ENCODE assay signal across 30 cellular contexts in genomic region chr20:10741060-10741459, GRCh38.
DNase-seq lines count a peak whose midpoint lies in the region; ATAC-seq and TF ChIP-seq lines count a peak whose summit lies in the region.
"Had no signal": no experiment of that assay in that cellular context is flagged by ENCODE, and none has a peak within 500 bp of the region (broad histone marks: within the 10 kb centered on the region; RNA-seq: fewer than 3 reads in every experiment).

No MANE protein-coding gene starts in this region.

- peaks cover 0 to 23% of the 10 kb centered on the region in 2 donors for H3K4me1 ChIP-seq in right atrium auricular region
- H3K4me1 ChIP-seq: HAP-1, SJCRH30, uterus had no signal

- peak overlapping the region in 1 of 2 donors; percentile 2 for H3K27ac ChIP-seq in right atrium auricular region
- H3K27ac ChIP-seq: SJCRH30 had no signal

- H3K27ac Mint-ChIP-seq in Calu3 (ENCODE audit: unreplicated experiment), result no peak overlapping the region
- H3K27ac Mint-ChIP-seq: activated B cell treated with CpG ODN at 0.5 μM for 24 hours; activated naive CD4-positive, alpha-beta T cell treated with anti-CD3 and anti-CD28 coated beads for 36 hours; activated T-helper 1 cell treated with anti-CD3 and anti-CD28 coated beads, Interleukin-12 subunit alpha, Interleukin-12 subunit beta, Interleukin-2, Interleukin-4 antibody, amounts not matched to agents 30 ng/mL and 10 ng/mL and 1 ng/mL, durations not matched to agents 14 hours and 24 hours and 36 hours; CD4-positive, alpha-beta memory T cell; IgD-negative memory B cell had no signal

- peak; percentile 42 for DNase-seq in Right ventricle myocardium superior
- DNase-seq in right atrium auricular region (ENCODE audit: low spot score), result no peak
- peak; percentile 55 for DNase-seq in fibroblast of gingiva (ENCODE audit: low read depth)
- DNase-seq in myocyte (ENCODE audit: low read depth), result peak; percentile 13
- DNase-seq in NCI-H82 treated with DMSO at 0.1 percent for 48 hours (lab: John Stamatoyannopoulos, UW; ENCODE audit: unreplicated experiment), result no peak
- DNase-seq in Calu3, result no peak
- no peak for DNase-seq in amygdala (lab: John Stamatoyannopoulos, UW)
- DNase-seq: activated B cell treated with CpG ODN at 0.5 μM for 24 hours; activated CD4-positive, alpha-beta T cell treated with anti-CD3 and anti-CD28 coated beads, Interleukin-2, amount 50 U/mL, for 48 hours; activated CD8-positive, alpha-beta memory T cell treated with anti-CD3 and anti-CD28 coated beads, Interleukin-2, amount 50 U/mL, for 4 hours; activated naive CD4-positive, alpha-beta T cell treated with anti-CD3 and anti-CD28 coated beads for 36 hours; caudate nucleus; CD4-positive, alpha-beta memory T cell; dermis blood vessel endothelial cell; glutamatergic neuron; islet precursor cell; NCI-H1092 treated with DMSO at 0.1 percent for 48 hours; NCI-H187 treated with DMSO at 0.1 percent for 48 hours; NCI-H524 treated with DMSO at 0.1 percent for 48 hours; SJCRH30; stimulated activated naive CD8-positive, alpha-beta T cell treated with anti-CD3 and anti-CD28 coated beads, Interleukin-15, Interleukin-2, amounts not matched to agents 100 U/mL and 50 U/mL, for 24 hours; testis; uterus had no signal

- no peak overlapping the region for H3K4me3 ChIP-seq in right atrium auricular region
- H3K4me3 ChIP-seq: A549, HAP-1, lung, SJCRH30, testis, uterus had no signal

- H3K4me3 Mint-ChIP-seq in Calu3 (ENCODE audit: low read depth, unreplicated experiment), result no peak overlapping the region
- H3K4me3 Mint-ChIP-seq: activated B cell treated with CpG ODN at 0.5 μM for 24 hours; activated naive CD4-positive, alpha-beta T cell treated with anti-CD3 and anti-CD28 coated beads for 36 hours; activated T-helper 1 cell treated with anti-CD3 and anti-CD28 coated beads, Interleukin-12 subunit alpha, Interleukin-12 subunit beta, Interleukin-2, Interleukin-4 antibody, amounts not matched to agents 30 ng/mL and 10 ng/mL and 1 ng/mL, durations not matched to agents 14 hours and 24 hours and 36 hours; CD4-positive, alpha-beta memory T cell; IgD-negative memory B cell; neural crest cell had no signal

- no peaks in the 10 kb centered on the region for H3K36me3 ChIP-seq in right atrium auricular region
- H3K36me3 ChIP-seq: HAP-1, SJCRH30, uterus had no signal

- no peaks in the 10 kb centered on the region for H3K27me3 Mint-ChIP-seq in Calu3 (ENCODE audit: unreplicated experiment)
- H3K27me3 Mint-ChIP-seq: activated B cell treated with CpG ODN at 0.5 μM for 24 hours, IgD-negative memory B cell had no signal

- no peaks in the 10 kb centered on the region for H3K27me3 ChIP-seq in right atrium auricular region
- H3K27me3 ChIP-seq: testis, uterus had no signal

- H3K4me1 Mint-ChIP-seq in Calu3 (ENCODE audit: low read depth, unreplicated experiment), result peaks cover 8% of the 10 kb centered on the region
- H3K4me1 Mint-ChIP-seq: activated B cell treated with CpG ODN at 0.5 μM for 24 hours; CD4-positive, alpha-beta memory T cell; IgD-negative memory B cell; neural crest cell had no signal

- no peaks in the 10 kb centered on the region for H3K36me3 Mint-ChIP-seq in Calu3 (ENCODE audit: insufficient read depth, unreplicated experiment)
- H3K36me3 Mint-ChIP-seq: CD4-positive, alpha-beta memory T cell; IgD-negative memory B cell had no signal

- no peak for TF ChIP-seq CTCF in right atrium auricular region (IDR thresholded peaks at IDR 0.05)
- no peak for TF ChIP-seq CTCF in Calu3 (IDR thresholded peaks at IDR 0.05; ENCODE audit: unreplicated experiment)

- no TSS peak for BruUV-seq in Calu3 (replicated peaks; lab: Mats Ljungman, UMichigan)

- intact Hi-C loops in Right ventricle myocardium superior (cut with DNase I), result no loop called here
- intact Hi-C loops in Calu3 (cut with micrococcal nuclease; ENCODE audit: unreplicated experiment), result no loop called here

- H3K9me3 ChIP-seq in right atrium auricular region, result no peaks in the 10 kb centered on the region
- H3K9me3 ChIP-seq: A549, HAP-1, SJCRH30, testis, uterus had no signal

- H3K9me3 Mint-ChIP-seq in Calu3 (ENCODE audit: low read depth, unreplicated experiment), result no peaks in the 10 kb centered on the region
- H3K9me3 Mint-ChIP-seq: activated naive CD4-positive, alpha-beta T cell treated with anti-CD3 and anti-CD28 coated beads for 36 hours; activated T-helper 1 cell treated with anti-CD3 and anti-CD28 coated beads, Interleukin-12 subunit alpha, Interleukin-12 subunit beta, Interleukin-2, Interleukin-4 antibody, amounts not matched to agents 30 ng/mL and 10 ng/mL and 1 ng/mL, durations not matched to agents 14 hours and 24 hours and 36 hours; CD4-positive, alpha-beta memory T cell had no signal

- CTCF ChIA-PET in Calu3 (lab: Charles Lee), result no interaction called here

- peak; percentile 75 for ATAC-seq in Right ventricle myocardium superior (ENCODE audit: poor library complexity)
- ATAC-seq in GM18517 (IDR thresholded peaks at IDR 0.05; ENCODE audit: unreplicated experiment), result no peak
- ATAC-seq: stimulated activated naive CD8-positive, alpha-beta T cell treated with anti-CD3 and anti-CD28 coated beads, Interleukin-15, Interleukin-2, amounts not matched to agents 100 U/mL and 50 U/mL, for 24 hours had no signal

Comparison
In these comparisons a context has a peak if more than half of its experiments do, and no peak if none do; other contexts are left out.
1. DNase-seq: peak in Right ventricle myocardium superior (single experiment), fibroblast of gingiva (single experiment) and myocyte (single experiment); none in right atrium auricular region (single experiment), NCI-H82 treated with DMSO at 0.1 percent for 48 hours (single experiment), Calu3 (single experiment) and amygdala (0 of 56).